ENCODE assay signal across 1 cellular context in the genomic region with DNA sequence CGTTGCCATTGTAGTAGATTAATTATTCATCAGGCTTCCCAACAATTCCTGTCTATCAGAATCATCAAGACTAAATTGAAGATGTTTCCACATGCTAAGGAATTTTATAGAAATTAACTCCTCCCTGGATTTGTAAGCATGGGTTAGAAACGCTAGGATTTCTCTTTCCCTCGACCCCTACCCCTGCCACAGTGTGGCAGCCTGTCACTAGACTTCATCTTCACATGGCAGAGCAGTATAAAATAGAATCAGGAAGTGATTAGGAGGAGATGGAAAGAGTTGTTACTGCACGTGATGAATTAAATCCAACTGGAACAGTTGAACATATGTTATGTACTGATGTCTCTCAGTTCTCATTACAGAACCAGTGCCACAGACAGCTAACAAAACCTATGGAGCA.
TF ChIP-seq lines count a peak whose summit lies in the region.

No MANE protein-coding gene starts in this region.

TF ChIP-seq in HEK293, 187 proteins besides CTCF, POLR2A, EP300 and RAD21 (continued from another document):
- TF ChIP-seq IKZF3 (tag by site-specific recombination; IDR thresholded peaks at IDR 0.05), result no peak
